Comparison of ENCODE assay signal across 8 cellular contexts in the genomic region with DNA sequence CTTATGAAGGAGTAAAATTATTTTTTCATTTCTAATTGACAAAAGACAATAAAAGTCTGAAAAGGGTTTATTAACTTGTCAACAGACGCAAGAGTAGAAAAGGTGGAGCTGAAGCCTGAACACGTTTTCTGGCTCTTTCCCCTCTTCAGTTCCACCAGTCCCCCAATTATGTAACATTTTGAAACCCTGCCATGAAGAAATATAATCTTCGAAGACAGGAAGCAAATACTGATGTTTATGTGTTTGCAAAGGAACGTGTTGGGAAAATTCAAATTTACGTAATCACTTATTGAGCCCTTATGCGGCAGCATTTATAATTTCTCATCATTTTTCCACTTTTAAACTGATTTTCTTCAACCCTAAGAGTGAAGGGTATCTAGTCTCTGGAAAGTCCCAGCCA. TPM values are rescaled to one million over a fixed set of nuclear protein-coding genes. Genes with fewer than 3 reads are reported as not detected.
DNase-seq lines count a peak whose midpoint lies in the region; ATAC-seq and TF ChIP-seq lines count a peak whose summit lies in the region.

No MANE protein-coding gene starts in this region.

- TF ChIP-seq CTCF in GM12864 (IDR thresholded peaks at IDR 0.05; ENCODE audit: low read depth, low read length, missing control alignments) = no peak
- TF ChIP-seq CTCF in RWPE2 (IDR thresholded peaks at IDR 0.05; ENCODE audit: poor library complexity, severe bottlenecking) = no peak
- no peak for TF ChIP-seq CTCF in fibroblast of lung (conservative IDR thresholded peaks at IDR 0.05 in 1 of 2, IDR thresholded peaks at IDR 0.05 in 1 of 2; ENCODE audit: low read depth in 1 of 2, low read length in 2 of 2)

- H3K27ac ChIP-seq in RWPE2 (ENCODE audit: poor library complexity, severe bottlenecking) (peak overlapping the region; percentile 70), fibroblast of lung (ENCODE audit: insufficient read depth, low read length) (peak overlapping the region; percentile 94), rectal smooth muscle tissue (ENCODE audit: low read depth, low read length) (peak overlapping the region; percentile 86)

- no peaks in the 10 kb centered on the region for H4K20me1 ChIP-seq in fibroblast of lung (ENCODE audit: control insufficient read depth, extremely low read depth, insufficient read depth, low read length)

- peak overlapping the region; percentile 64 for H3K4me2 ChIP-seq in fibroblast of lung (ENCODE audit: extremely low read depth, insufficient read depth, low read length)

- no peaks in the 10 kb centered on the region for H3K27me3 ChIP-seq in RWPE2 (ENCODE audit: insufficient read depth, poor library complexity, severe bottlenecking)
- H3K27me3 ChIP-seq in fibroblast of lung (ENCODE audit: control insufficient read depth, insufficient read depth, low read length) = no peaks in the 10 kb centered on the region
- no peaks in the 10 kb centered on the region for H3K27me3 ChIP-seq in rectal smooth muscle tissue (ENCODE audit: control insufficient read depth, insufficient read depth, low read length)

- no peak overlapping the region for H2AFZ ChIP-seq in fibroblast of lung (ENCODE audit: low read length)

- H3K9me3 ChIP-seq in RWPE2 (ENCODE audit: severe bottlenecking) (no peaks in the 10 kb centered on the region), fibroblast of lung (ENCODE audit: control insufficient read depth, insufficient read depth, low read depth, low read length) (no peaks in the 10 kb centered on the region)

- H3K4me1 ChIP-seq in RWPE2 (ENCODE audit: insufficient read depth, poor library complexity, severe bottlenecking) = peaks cover 13% of the 10 kb centered on the region
- no peaks in the 10 kb centered on the region for H3K4me1 ChIP-seq in fibroblast of lung (ENCODE audit: control insufficient read depth, extremely low read depth, insufficient read depth, low read length)
- H3K4me1 ChIP-seq in rectal smooth muscle tissue (ENCODE audit: control insufficient read depth, insufficient read depth, low read length) = peaks cover 5% of the 10 kb centered on the region

- H3K36me3 ChIP-seq in RWPE2 (ENCODE audit: low read depth) (peaks cover 37% of the 10 kb centered on the region), fibroblast of lung (ENCODE audit: control insufficient read depth, insufficient read depth, low read length) (no peaks in the 10 kb centered on the region), rectal smooth muscle tissue (ENCODE audit: control insufficient read depth, insufficient read depth, low read length) (no peaks in the 10 kb centered on the region)

- H3K9ac ChIP-seq in fibroblast of lung (ENCODE audit: insufficient read depth, low read length) = peak overlapping the region; percentile 89
- H3K9ac ChIP-seq in rectal smooth muscle tissue (ENCODE audit: low read length) = peak overlapping the region; percentile 81

- no peak for ATAC-seq in RWPE2 (ENCODE audit: low read depth)
- ATAC-seq in GM19023 (IDR thresholded peaks at IDR 0.05; ENCODE audit: unreplicated experiment) = no peak
- no peak for ATAC-seq in HG03045 (IDR thresholded peaks at IDR 0.05; ENCODE audit: unreplicated experiment)
- no peak for ATAC-seq in HG03039 (IDR thresholded peaks at IDR 0.05; ENCODE audit: unreplicated experiment)

- H3K4me3 ChIP-seq in GM12864 (ENCODE audit: low read depth, low read length) (peak overlapping the region; percentile 88), RWPE2 (ENCODE audit: severe bottlenecking) (peak overlapping the region; percentile 86), fibroblast of lung (replicated peaks in 1 of 4; ENCODE audit: control extremely low read depth in 1 of 4, insufficient read depth in 1 of 4, low read depth in 3 of 4, low read length in 4 of 4) (peak overlapping the region; percentile 84 to 96 (median 85)), rectal smooth muscle tissue (ENCODE audit: low read length) (peak overlapping the region; percentile 79)

- H3K79me2 ChIP-seq in fibroblast of lung (ENCODE audit: control insufficient read depth, insufficient read depth, low read length) = peaks cover 18% of the 10 kb centered on the region

- no peak for DNase-seq in GM12864 (ENCODE audit: low read depth)
- no peak for DNase-seq in RWPE2 (ENCODE audit: low spot score)
- peak in 1 of 2 donors; percentile 12 for DNase-seq in fibroblast of lung (ENCODE audit: low read depth in 2 of 2)
- no peak for DNase-seq in HCEC 1CT

RNA-seq across cellular contexts. Expression of a gene that starts 0.8 kb away (rescaled TPM):
- total RNA-seq in fibroblast of lung = 49.1 and 69.5 TPM in 2 replicates
- 44.5 and 54.4 TPM in 2 replicates for polyA plus RNA-seq in fibroblast of lung
- 26.1 and 30.1 TPM in 2 replicates for polyA plus RNA-seq in fibroblast of lung (2012)
- 17.2 and 42.8 TPM in 2 replicates for polyA minus RNA-seq in fibroblast of lung (ENCODE audit: low replicate concordance)

RNA-seq across cellular contexts. Expression of a gene that starts 19.7 kb away (rescaled TPM):
- total RNA-seq in fibroblast of lung = 13.2 and 13.9 TPM in 2 replicates
- 13.4 and 16.6 TPM in 2 replicates for polyA plus RNA-seq in fibroblast of lung
- 13.1 and 15.1 TPM in 2 replicates for polyA plus RNA-seq in fibroblast of lung (2012)
- polyA minus RNA-seq in fibroblast of lung (ENCODE audit: low replicate concordance) = 7.8 and 17.2 TPM in 2 replicates
